ENCODE assay signal across 8 cellular contexts in genomic region chr10:49592726-49593563, GRCh38. TPM values are rescaled to one million over a fixed set of nuclear protein-coding genes. Genes with fewer than 3 reads are reported as not detected.
A peak's percentile ranks its signal among the peaks of the same experiment; 100 is the strongest.
DNase-seq lines count a peak whose midpoint lies in the region; ATAC-seq, FAIRE-seq and TF ChIP-seq lines count a peak whose summit lies in the region.

No MANE protein-coding gene starts in this region.

- H3K27me3 Mint-ChIP-seq in activated CD8-positive, alpha-beta T cell treated with anti-CD3 and anti-CD28 coated beads, Interleukin-2, amount 10 ng/mL, durations not matched to agents 7 days and 5 days (ENCODE audit: low read depth) = peaks cover 12% of the 10 kb centered on the region
- peaks cover 42 to 57% of the 10 kb centered on the region in 2 donors for H3K27me3 Mint-ChIP-seq in stimulated activated naive B cell treated with anti-CD40 and anti-IgM and Interleukin-4, amounts not matched to agents 10 μg/mL and 1 μg/mL and 100 μg/mL, for 72 hours

- H3K27ac ChIP-seq in endothelial cell of umbilical vein (ENCODE audit: insufficient read depth, low read depth, low read length) = no peak overlapping the region

- H4K20me1 ChIP-seq in endothelial cell of umbilical vein (replicated peaks; ENCODE audit: control insufficient read depth, extremely low read depth, insufficient read depth, low read length) = no peaks in the 10 kb centered on the region

- peak; percentile 94 for FAIRE-seq in endothelial cell of umbilical vein (lab: Jason Lieb, UNC)

- dilution Hi-C loops in endothelial cell of umbilical vein (cut with MboI; ENCODE audit: extremely low pct_ligation_motif_present, low sequenced_read_pairs) = no loop called here

- no peaks in the 10 kb centered on the region for H3K27me3 ChIP-seq in endothelial cell of umbilical vein (ENCODE audit: control insufficient read depth in 2 of 2, insufficient read depth in 2 of 2, low read length in 2 of 2)

- H3K4me3 Mint-ChIP-seq in activated CD8-positive, alpha-beta T cell treated with anti-CD3 and anti-CD28 coated beads, Interleukin-2, amount 10 ng/mL, durations not matched to agents 7 days and 5 days = no peak overlapping the region
- no peak overlapping the region for H3K4me3 Mint-ChIP-seq in stimulated activated naive B cell treated with anti-CD40 and anti-IgM and Interleukin-4, amounts not matched to agents 10 μg/mL and 1 μg/mL and 100 μg/mL, for 72 hours

- intact Hi-C loops in endothelial cell of umbilical vein (cut with micrococcal nuclease) = loop anchor here (1.0 to 10.0 kb wide), 6 partner anchors 54 to 1302 kb away; partner anchors contain the start of genes ERCC6, OGDHL, PARG and TIMM23B

- CTCF ChIA-PET in activated CD8-positive, alpha-beta T cell treated with anti-CD3 and anti-CD28 coated beads, Interleukin-2, amount 10 ng/mL, durations not matched to agents 7 days and 5 days (lab: Charles Lee) = interaction anchor here (0.8 to 2.0 kb wide), 22 partner anchors 8 to 683 kb away, joined by 3 to 15 read pairs (median 5); partner anchors contain the start of gene ERCC6
- CTCF ChIA-PET in endothelial cell of umbilical vein (lab: Charles Lee) = interaction anchor here (0.6 to 4.0 kb wide), 33 partner anchors 8 to 935 kb away, joined by 3 to 47 read pairs (median 5); partner anchors contain the start of gene ERCC6

- TF ChIP-seq POLR2A in endothelial cell of umbilical vein (IDR thresholded peaks at IDR 0.05; ENCODE audit: low read depth, low read length) = no peak

- no peaks in the 10 kb centered on the region for H3K36me3 ChIP-seq in endothelial cell of umbilical vein (ENCODE audit: control insufficient read depth in 2 of 2, extremely low read depth in 1 of 2, insufficient read depth in 2 of 2, low read length in 2 of 2)

- no TSS peak for BruUV-seq in endothelial cell of umbilical vein (replicated peaks; lab: Mats Ljungman, UMichigan)

- H3K4me1 ChIP-seq in endothelial cell of umbilical vein (ENCODE audit: control insufficient read depth, extremely low read depth, insufficient read depth, low read length) = peaks cover 3% of the 10 kb centered on the region

- peak; percentile 84 for ATAC-seq in HG02678 (IDR thresholded peaks at IDR 0.05; ENCODE audit: unreplicated experiment)
- peak; percentile 51 for ATAC-seq in activated CD8-positive, alpha-beta T cell treated with anti-CD3 and anti-CD28 coated beads, Interleukin-2, amount 10 ng/mL, durations not matched to agents 7 days and 5 days
- peak; percentile 90 to 96 for ATAC-seq in stimulated activated naive B cell treated with anti-CD40 and anti-IgM and Interleukin-4, amounts not matched to agents 10 μg/mL and 1 μg/mL and 100 μg/mL, for 72 hours (replicated peaks)

- no peaks in the 10 kb centered on the region for H3K36me3 Mint-ChIP-seq in activated CD8-positive, alpha-beta T cell treated with anti-CD3 and anti-CD28 coated beads, Interleukin-2, amount 10 ng/mL, durations not matched to agents 7 days and 5 days (ENCODE audit: low read depth)
- no peaks in the 10 kb centered on the region for H3K36me3 Mint-ChIP-seq in stimulated activated naive B cell treated with anti-CD40 and anti-IgM and Interleukin-4, amounts not matched to agents 10 μg/mL and 1 μg/mL and 100 μg/mL, for 72 hours

- H3K4me1 Mint-ChIP-seq in activated CD8-positive, alpha-beta T cell treated with anti-CD3 and anti-CD28 coated beads, Interleukin-2, amount 10 ng/mL, durations not matched to agents 7 days and 5 days (ENCODE audit: low read depth) = peaks cover 2% of the 10 kb centered on the region
- peaks cover 5 to 9% of the 10 kb centered on the region in 2 donors for H3K4me1 Mint-ChIP-seq in stimulated activated naive B cell treated with anti-CD40 and anti-IgM and Interleukin-4, amounts not matched to agents 10 μg/mL and 1 μg/mL and 100 μg/mL, for 72 hours

- TF ChIP-seq CTCF in endothelial cell of umbilical vein (IDR thresholded peaks at IDR 0.05; ENCODE audit: extremely low read depth in 1 of 2, insufficient read depth in 1 of 2, low read depth in 1 of 2, low read length in 2 of 2) = peak; percentile 89 to 99

- POLR2A ChIA-PET in activated CD8-positive, alpha-beta T cell treated with anti-CD3 and anti-CD28 coated beads, Interleukin-2, amount 10 ng/mL, durations not matched to agents 7 days and 5 days (lab: Charles Lee) = interaction anchor here (0.9 kb wide), 1 partner anchor 53 kb away, joined by 3 read pairs; no protein-coding TSS in a partner anchor
- POLR2A ChIA-PET in endothelial cell of umbilical vein (lab: Charles Lee) = interaction anchor here (0.6 kb wide), 1 partner anchor 41 kb away, joined by 3 read pairs; no protein-coding TSS in a partner anchor

- no peak overlapping the region for H2AFZ ChIP-seq in endothelial cell of umbilical vein (ENCODE audit: low read depth, low read length)

- DNase-seq in NCI-H345 (lab: John Stamatoyannopoulos, UW) = peak; percentile 37
- DNase-seq in NCI-H345 treated with DMSO at 0.1 percent for 48 hours (lab: John Stamatoyannopoulos, UW; ENCODE audit: unreplicated experiment) = no peak
- DNase-seq in NCI-H226 = peak; percentile 45
- DNase-seq in activated CD8-positive, alpha-beta T cell treated with anti-CD3 and anti-CD28 coated beads, Interleukin-2, amount 10 ng/mL, durations not matched to agents 7 days and 5 days = peak; percentile 73
- peak; percentile 58 for DNase-seq in endothelial cell of umbilical vein (ENCODE audit: low read depth, low spot score)
- peak; percentile 16 for DNase-seq in middle frontal gyrus (ENCODE audit: extremely low spot score, low spot score)
- DNase-seq in stimulated activated naive B cell treated with anti-CD40 and anti-IgM and Interleukin-4, amounts not matched to agents 10 μg/mL and 1 μg/mL and 100 μg/mL, for 72 hours = peak; percentile 60

- H3K27ac Mint-ChIP-seq in activated CD8-positive, alpha-beta T cell treated with anti-CD3 and anti-CD28 coated beads, Interleukin-2, amount 10 ng/mL, durations not matched to agents 7 days and 5 days = no peak overlapping the region
- H3K27ac Mint-ChIP-seq in stimulated activated naive B cell treated with anti-CD40 and anti-IgM and Interleukin-4, amounts not matched to agents 10 μg/mL and 1 μg/mL and 100 μg/mL, for 72 hours = no peak overlapping the region

- no peak overlapping the region for H3K4me2 ChIP-seq in endothelial cell of umbilical vein (ENCODE audit: insufficient read depth, low read length)

- no peaks in the 10 kb centered on the region for H3K79me2 ChIP-seq in endothelial cell of umbilical vein (ENCODE audit: control insufficient read depth, insufficient read depth, low read length)

- no peaks in the 10 kb centered on the region for H3K9me1 ChIP-seq in endothelial cell of umbilical vein (replicated peaks; ENCODE audit: control insufficient read depth, extremely low read depth, insufficient read depth, low read length)

- H3K9me3 Mint-ChIP-seq in activated CD8-positive, alpha-beta T cell treated with anti-CD3 and anti-CD28 coated beads, Interleukin-2, amount 10 ng/mL, durations not matched to agents 7 days and 5 days (ENCODE audit: insufficient read depth) = no peaks in the 10 kb centered on the region
- H3K9me3 Mint-ChIP-seq in stimulated activated naive B cell treated with anti-CD40 and anti-IgM and Interleukin-4, amounts not matched to agents 10 μg/mL and 1 μg/mL and 100 μg/mL, for 72 hours = peaks cover 12 to 13% of the 10 kb centered on the region in 2 donors

- H3K9ac ChIP-seq in endothelial cell of umbilical vein (replicated peaks; ENCODE audit: extremely low read depth, insufficient read depth, low read length) = no peak overlapping the region

- H3K4me3 ChIP-seq in endothelial cell of umbilical vein (replicated peaks in 1 of 3; ENCODE audit: insufficient read depth in 1 of 3, low read depth in 1 of 3, low read length in 3 of 3) = no peak overlapping the region

- H3K9me3 ChIP-seq in endothelial cell of umbilical vein (replicated peaks; ENCODE audit: control insufficient read depth, insufficient read depth, low read length) = no peaks in the 10 kb centered on the region

TF ChIP-seq in endothelial cell of umbilical vein, 7 proteins besides CTCF, POLR2A, EP300 and RAD21 (continues in another document):
- TF ChIP-seq JUN (IDR thresholded peaks at IDR 0.05; ENCODE audit: borderline replicate concordance, insufficient read depth, insufficient read length, low read depth) = no peak

RNA-seq across cellular contexts. Expression of gene SLC18A3, which starts 17.2 kb away (rescaled TPM):
- total RNA-seq in activated CD8-positive, alpha-beta T cell treated with anti-CD3 and anti-CD28 coated beads, Interleukin-2, amount 10 ng/mL, durations not matched to agents 7 days and 5 days = not detected
- not detected in 2 replicates for total RNA-seq in endothelial cell of umbilical vein
- 0.03 TPM in 1 of 2 replicates, not detected in the other for polyA plus RNA-seq in endothelial cell of umbilical vein
- polyA plus RNA-seq in endothelial cell of umbilical vein (2011; cell fraction: cytosol; rRNA removed) = 0.03 TPM in 1 of 2 replicates, not detected in the other
- polyA plus RNA-seq in endothelial cell of umbilical vein (2011; cell fraction: nucleus; rRNA removed) = not detected in 2 replicates
- polyA plus RNA-seq in endothelial cell of umbilical vein (2012) = not detected in 2 replicates
- not detected in 2 replicates for polyA minus RNA-seq in endothelial cell of umbilical vein
- polyA minus RNA-seq in endothelial cell of umbilical vein (2011; cell fraction: cytosol; rRNA and poly(A)+ RNA removed) = not detected
- not detected in 2 replicates for polyA minus RNA-seq in endothelial cell of umbilical vein (2011; cell fraction: nucleus; rRNA and poly(A)+ RNA removed)

RNA-seq across cellular contexts. Expression of gene CHAT, which starts 20.9 kb away (rescaled TPM):
- not detected for total RNA-seq in activated CD8-positive, alpha-beta T cell treated with anti-CD3 and anti-CD28 coated beads, Interleukin-2, amount 10 ng/mL, durations not matched to agents 7 days and 5 days
- total RNA-seq in endothelial cell of umbilical vein = not detected in 2 replicates
- not detected in 2 replicates for polyA plus RNA-seq in endothelial cell of umbilical vein
- polyA plus RNA-seq in endothelial cell of umbilical vein (2011; cell fraction: cytosol; rRNA removed) = not detected in 2 replicates
- polyA plus RNA-seq in endothelial cell of umbilical vein (2011; cell fraction: nucleus; rRNA removed) = not detected in 2 replicates
- polyA plus RNA-seq in endothelial cell of umbilical vein (2012) = not detected in 2 replicates
- not detected in 2 replicates for polyA minus RNA-seq in endothelial cell of umbilical vein
- polyA minus RNA-seq in endothelial cell of umbilical vein (2011; cell fraction: cytosol; rRNA and poly(A)+ RNA removed) = not detected
- polyA minus RNA-seq in endothelial cell of umbilical vein (2011; cell fraction: nucleus; rRNA and poly(A)+ RNA removed) = not detected in 2 replicates

RNA-seq across cellular contexts. Expression of gene ERCC6, which starts 54.0 kb away (rescaled TPM):
- total RNA-seq in activated CD8-positive, alpha-beta T cell treated with anti-CD3 and anti-CD28 coated beads, Interleukin-2, amount 10 ng/mL, durations not matched to agents 7 days and 5 days = 10 to 100 TPM; 20.5 to 20.6 TPM
- 39.6 and 59.6 TPM in 2 replicates for total RNA-seq in endothelial cell of umbilical vein
- 15.3 and 15.9 TPM in 2 replicates for polyA plus RNA-seq in endothelial cell of umbilical vein
- polyA plus RNA-seq in endothelial cell of umbilical vein (2011; cell fraction: cytosol; rRNA removed) = 14.8 and 16.1 TPM in 2 replicates
- polyA plus RNA-seq in endothelial cell of umbilical vein (2011; cell fraction: nucleus; rRNA removed) = 42.1 and 44.4 TPM in 2 replicates
- 33.2 and 44.5 TPM in 2 replicates for polyA plus RNA-seq in endothelial cell of umbilical vein (2012)
- 128 and 141 TPM in 2 replicates for polyA minus RNA-seq in endothelial cell of umbilical vein
- polyA minus RNA-seq in endothelial cell of umbilical vein (2011; cell fraction: cytosol; rRNA and poly(A)+ RNA removed) = 19.8 TPM
- polyA minus RNA-seq in endothelial cell of umbilical vein (2011; cell fraction: nucleus; rRNA and poly(A)+ RNA removed) = 87.5 and 88.1 TPM in 2 replicates
